Comparison of ENCODE assay signal across 8 cellular contexts in genomic region chr6:73675466-73676098, GRCh38. TPM values are rescaled to one million over a fixed set of nuclear protein-coding genes. Genes with fewer than 3 reads are reported as not detected.
A peak's percentile ranks its signal among the peaks of the same experiment; 100 is the strongest.
DNase-seq lines count a peak whose midpoint lies in the region; ATAC-seq and TF ChIP-seq lines count a peak whose summit lies in the region.

No MANE protein-coding gene starts in this region.

- 0 out of 2 replicates have a peak overlapping the region, but pooled peaks have one; percentile 1 for H2AFZ ChIP-seq in OCI-LY3 (ENCODE audit: low read depth, low read length)

- ATAC-seq in GM19395 (IDR thresholded peaks at IDR 0.05; ENCODE audit: unreplicated experiment) = peak; percentile 95
- peak; percentile 97 for ATAC-seq in HG03439 (IDR thresholded peaks at IDR 0.05; ENCODE audit: unreplicated experiment)

- H3K9me3 ChIP-seq in OCI-LY3 (ENCODE audit: insufficient read depth, low read length) (no peaks in the 10 kb centered on the region), esophagus muscularis mucosa (no peaks in the 10 kb centered on the region)

- H3K9me3 Mint-ChIP-seq in Calu3 (ENCODE audit: low read depth, unreplicated experiment) (no peaks in the 10 kb centered on the region), nephron (no peaks in the 10 kb centered on the region)

- 0 out of 2 replicates have a peak overlapping the region, but pooled peaks have one; percentile 39 for H3K4me2 ChIP-seq in OCI-LY3 (ENCODE audit: low read length)

- WGBS in esophagus muscularis mucosa = 44% methylated on average over 4 of the region's 4 CpGs

- no peak overlapping the region for H3K27ac ChIP-seq in OCI-LY3 (ENCODE audit: low read length)
- no peak overlapping the region for H3K27ac ChIP-seq in esophagus muscularis mucosa (replicated peaks in 1 of 4)

- TF ChIP-seq CTCF in Calu3 (IDR thresholded peaks at IDR 0.05; ENCODE audit: unreplicated experiment) (peak; percentile 92), OCI-LY3 (IDR thresholded peaks at IDR 0.05; ENCODE audit: low read depth, low read length) (peak; percentile 96), esophagus muscularis mucosa (IDR thresholded peaks at IDR 0.05) (peak; percentile 83 to 90 (median 87)), nephron (IDR thresholded peaks at IDR 0.05; ENCODE audit: unreplicated experiment in 3 of 3) (peak; percentile 80 to 85 (median 85))

- H3K4me3 Mint-ChIP-seq in Calu3 (ENCODE audit: low read depth, unreplicated experiment) = no peak overlapping the region
- no peak overlapping the region for H3K4me3 Mint-ChIP-seq in nephron

- H3K4me1 Mint-ChIP-seq in Calu3 (ENCODE audit: low read depth, unreplicated experiment) = peaks cover 19% of the 10 kb centered on the region
- peaks cover 24% of the 10 kb centered on the region for H3K4me1 Mint-ChIP-seq in nephron

- BruUV-seq in Calu3 (replicated peaks; lab: Mats Ljungman, UMichigan) = no TSS peak

- H3K36me3 ChIP-seq in OCI-LY3 (replicated peaks; ENCODE audit: low read depth, low read length) = no peaks in the 10 kb centered on the region
- H3K36me3 ChIP-seq in esophagus muscularis mucosa = no peaks in the 10 kb centered on the region

- CTCF ChIA-PET in Calu3 (lab: Charles Lee) = interaction anchor here (0.6 to 2.6 kb wide), 3 partner anchors 21 to 58 kb away, joined by 3 to 16 read pairs (median 6); partner anchors contain the start of gene SLC17A5

- no peaks in the 10 kb centered on the region for H3K4me1 ChIP-seq in OCI-LY3 (ENCODE audit: low read length)
- peaks cover 0 to 3% (median 0%) of the 10 kb centered on the region in 4 donors for H3K4me1 ChIP-seq in esophagus muscularis mucosa

- H3K27me3 ChIP-seq in OCI-LY3 (ENCODE audit: low read depth, low read length) = no peaks in the 10 kb centered on the region
- H3K27me3 ChIP-seq in esophagus muscularis mucosa = no peaks in the 10 kb centered on the region

- H3K9ac ChIP-seq in OCI-LY3 (ENCODE audit: low read length) = no peak overlapping the region

- no peaks in the 10 kb centered on the region for H3K79me2 ChIP-seq in OCI-LY3 (ENCODE audit: low read length)

- DNase-seq in Calu3 (peak; percentile 85), activated T-cell treated with anti-CD3 and anti-CD28 coated beads for 1 hour (ENCODE audit: low read depth) (peak; percentile 67), esophagus muscularis mucosa (ENCODE audit: extremely low spot score) (peak; percentile 94), superior temporal gyrus (ENCODE audit: extremely low spot score) (peak; percentile 91)

- no peak for TF ChIP-seq POLR2A in esophagus muscularis mucosa (IDR thresholded peaks at IDR 0.05; ENCODE audit: low read depth)

- no peaks in the 10 kb centered on the region for H3K27me3 Mint-ChIP-seq in Calu3 (ENCODE audit: unreplicated experiment)
- peaks cover 3% of the 10 kb centered on the region for H3K27me3 Mint-ChIP-seq in nephron (ENCODE audit: low read depth)

- H3K27ac Mint-ChIP-seq in Calu3 (ENCODE audit: unreplicated experiment) (no peak overlapping the region), nephron (no peak overlapping the region)

- H3K4me3 ChIP-seq in OCI-LY3 (ENCODE audit: low read length) = no peak overlapping the region
- no peak overlapping the region for H3K4me3 ChIP-seq in esophagus muscularis mucosa

- H4K20me1 ChIP-seq in OCI-LY3 (ENCODE audit: insufficient read depth, low read length) = no peaks in the 10 kb centered on the region

- intact Hi-C loops in Calu3 (cut with micrococcal nuclease; ENCODE audit: unreplicated experiment) (loop anchor here (1.0 to 5.0 kb wide), 2 partner anchors 58 to 1532 kb away; partner anchors contain the start of gene COL12A1), esophagus muscularis mucosa (cut with DNase I) (loop anchor here (1.0 to 5.0 kb wide), 2 partner anchors 58 to 1537 kb away; no protein-coding TSS in a partner anchor)

- H3K36me3 Mint-ChIP-seq in Calu3 (ENCODE audit: insufficient read depth, unreplicated experiment) (no peaks in the 10 kb centered on the region), nephron (ENCODE audit: low read depth) (no peaks in the 10 kb centered on the region)

- no peak for TF ChIP-seq EP300 in esophagus muscularis mucosa (IDR thresholded peaks at IDR 0.05)

RNA-seq across cellular contexts. Expression of gene CD109, which starts 20.4 kb away (rescaled TPM):
- total RNA-seq in Calu3 (2022) = 1.9 and 3.6 TPM in 2 replicates
- 10 to 100 TPM; 12.1 to 21.4 (median 15.8) TPM for total RNA-seq in esophagus muscularis mucosa

RNA-seq across cellular contexts. Expression of gene SLC17A5, which starts 21.8 kb away (rescaled TPM):
- total RNA-seq in Calu3 (2022) = 20.7 and 21.3 TPM in 2 replicates
- total RNA-seq in esophagus muscularis mucosa = 10 to 100 TPM; 15.0 to 17.9 (median 16.2) TPM
